23 cellular contexts compared by ENCODE assay signal in the genomic region with DNA sequence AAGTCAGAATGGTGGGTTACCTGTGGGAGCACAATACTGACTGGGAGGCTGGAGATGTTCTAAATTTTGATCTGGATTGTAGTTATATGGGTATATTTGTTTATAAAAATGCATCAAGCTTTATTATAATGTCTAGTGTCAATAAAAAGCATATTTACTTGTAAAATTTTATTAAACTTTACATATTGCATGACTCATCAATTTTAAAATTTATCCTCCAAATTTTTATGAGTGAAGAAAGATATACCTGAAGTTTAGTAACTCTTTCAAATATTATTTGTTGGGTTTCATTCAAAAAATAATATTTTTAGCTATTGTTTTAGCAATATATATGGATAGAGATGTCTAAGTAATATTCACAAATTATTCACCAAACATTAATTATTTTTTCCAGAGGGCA.
"Had no signal": no experiment of that assay in that cellular context is flagged by ENCODE, and none has a peak within 500 bp of the region (broad histone marks: within the 10 kb centered on the region; RNA-seq: fewer than 3 reads in every experiment).

No MANE protein-coding gene starts in this region.

- H3K9ac ChIP-seq: neural progenitor cell, parathyroid adenoma had no signal

- H3K4me2 ChIP-seq: neural progenitor cell had no signal

- H2AFZ ChIP-seq: neural progenitor cell, parathyroid adenoma had no signal

- H3K27ac ChIP-seq: neural progenitor cell, ovary, psoas muscle, skin epidermis, stomach, thoracic aorta, thyroid gland, vagina had no signal

- H3K4me1 ChIP-seq: neural progenitor cell, parathyroid adenoma, psoas muscle, stomach, tibial nerve, vagina had no signal

- ATAC-seq: natural killer cell; psoas muscle; stimulated activated naive B cell treated with anti-CD40 and anti-IgM and Interleukin-4, amounts not matched to agents 10 μg/mL and 1 μg/mL and 100 μg/mL, for 72 hours had no signal

- H3K9me3 ChIP-seq: ovary, thoracic aorta, thyroid gland, tibial nerve, upper lobe of left lung, vagina had no signal

- H3K4me3 ChIP-seq: neural progenitor cell, ovary, psoas muscle, skin epidermis, stomach, thoracic aorta, thyroid gland, tibial nerve, upper lobe of left lung, vagina had no signal

- H3K79me2 ChIP-seq: parathyroid adenoma had no signal

- H3K27me3 ChIP-seq: neural progenitor cell, ovary, stomach, thyroid gland, tibial nerve, upper lobe of left lung, vagina had no signal

- FAIRE-seq: urothelium cell line had no signal

- H3K36me3 ChIP-seq: neural progenitor cell, ovary, stomach, thoracic aorta, thyroid gland, tibial nerve, upper lobe of left lung, vagina had no signal

- DNase-seq: natural killer cell; occipital lobe; ovary; posterior cingulate gyrus; psoas muscle; right cardiac atrium; stimulated activated CD4-positive, alpha-beta T cell treated with anti-CD3 and anti-CD28 coated beads, Interleukin-15, amount 100 ng/mL, for 24 hours; stimulated activated CD4-positive, alpha-beta T cell treated with anti-CD3 and anti-CD28 coated beads, Interleukin-2, amount 100 ng/mL, for 24 hours; stimulated activated CD4-positive, alpha-beta T cell treated with anti-CD3 and anti-CD28 coated beads, Interleukin-2, amount 100 ng/mL, for 48 hours; stimulated activated CD4-positive, alpha-beta T cell treated with anti-CD3 and anti-CD28 coated beads, Interleukin-4, amount 100 ng/mL, for 24 hours; stimulated activated naive B cell treated with anti-CD40 and anti-IgM and Interleukin-4, amounts not matched to agents 10 μg/mL and 1 μg/mL and 100 μg/mL, for 72 hours; stimulated activated naive CD4-positive, alpha-beta T cell treated with Interleukin-2 at 50 U/mL for 16 hours; stomach; thyroid gland; trophoblast cell; upper lobe of left lung had no signal
